Comparison of ENCODE assay signal across 1 cellular context in genomic region chr19:11101057-11101456, GRCh38.
TF ChIP-seq lines count a peak whose summit lies in the region.

No MANE protein-coding gene starts in this region.

TF ChIP-seq in K562, 482 proteins besides CTCF, POLR2A, EP300 and RAD21:
- TF ChIP-seq RBM14 (IDR thresholded peaks at IDR 0.05; ENCODE audit: borderline replicate concordance, insufficient read depth, low read depth, low read length), result no peak
- TF ChIP-seq BRD4 (IDR thresholded peaks at IDR 0.05), result no peak
- TF ChIP-seq JUNB (CRISPR knock-in tag; conservative IDR thresholded peaks at IDR 0.05), result no peak
- TF ChIP-seq KLF16 (IDR thresholded peaks at IDR 0.05), result no peak
- no peak for TF ChIP-seq CTBP1 (IDR thresholded peaks at IDR 0.05; ENCODE audit: borderline replicate concordance)
- peak; percentile 53; the same call in 1 of the 2 replicates for TF ChIP-seq POLR2AphosphoS5 (IDR thresholded peaks at IDR 0.05; ENCODE audit: control insufficient read depth, insufficient read depth, low read depth, low read length)
- no peak for TF ChIP-seq TRIM25 (IDR thresholded peaks at IDR 0.05; ENCODE audit: borderline replicate concordance)
- TF ChIP-seq, protein P1, sequence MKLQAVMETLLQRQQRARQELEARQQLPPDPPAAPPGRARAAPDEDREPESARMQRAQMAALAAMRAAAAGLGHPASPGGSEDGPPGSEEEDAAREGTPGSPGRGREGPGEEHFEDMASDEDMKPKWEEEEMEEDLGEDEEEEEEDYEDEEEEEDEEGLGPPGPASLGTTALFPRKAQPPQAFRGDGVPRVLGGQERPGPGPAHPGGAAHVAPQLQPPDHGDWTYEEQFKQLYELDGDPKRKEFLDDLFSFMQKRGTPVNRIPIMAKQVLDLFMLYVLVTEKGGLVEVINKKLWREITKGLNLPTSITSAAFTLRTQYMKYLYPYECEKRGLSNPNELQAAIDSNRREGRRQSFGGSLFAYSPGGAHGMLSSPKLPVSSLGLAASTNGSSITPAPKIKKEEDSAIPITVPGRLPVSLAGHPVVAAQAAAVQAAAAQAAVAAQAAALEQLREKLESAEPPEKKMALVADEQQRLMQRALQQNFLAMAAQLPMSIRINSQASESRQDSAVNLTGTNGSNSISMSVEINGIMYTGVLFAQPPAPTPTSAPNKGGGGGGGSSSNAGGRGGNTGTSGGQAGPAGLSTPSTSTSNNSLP (IDR thresholded peaks at IDR 0.05; ENCODE audit: borderline replicate concordance, low read depth, low read length), result no peak
